In the genomic region with DNA sequence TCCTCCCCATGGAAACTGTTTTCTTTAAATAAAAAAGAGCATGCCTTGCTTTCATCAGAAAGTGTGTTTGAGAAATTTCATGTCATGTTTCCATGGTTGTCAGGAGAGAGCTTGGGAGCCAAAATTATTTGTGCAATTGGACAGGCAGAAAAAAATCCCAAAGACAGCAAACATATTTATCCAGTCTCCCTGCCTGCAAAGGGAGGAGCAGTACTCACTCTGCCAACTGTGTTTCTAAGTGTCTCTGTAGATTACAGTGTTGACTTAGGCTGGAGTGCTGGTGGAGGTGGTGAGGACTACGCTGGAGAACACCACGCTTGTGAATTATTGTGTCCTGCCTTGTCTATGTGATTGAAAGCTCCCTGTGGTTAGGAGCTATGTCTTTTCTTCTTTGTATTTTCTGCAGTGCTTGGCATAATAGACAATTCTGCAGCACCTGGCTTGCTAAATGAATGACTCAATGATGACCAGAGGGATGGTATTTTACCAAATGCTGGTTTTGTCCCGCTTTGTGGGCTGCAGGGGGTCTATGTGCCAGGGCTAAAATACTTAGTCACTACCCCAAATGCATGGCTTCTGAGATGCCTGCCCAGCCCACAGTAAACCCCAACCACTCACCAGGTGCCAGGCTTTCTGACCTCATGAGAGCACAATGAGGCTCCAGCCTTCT, we compare ENCODE assay signal across 11 cellular contexts. TPM values are rescaled to one million over a fixed set of nuclear protein-coding genes. Genes with fewer than 3 reads are reported as not detected.
DNase-seq lines count a peak whose midpoint lies in the region; ATAC-seq, FAIRE-seq and TF ChIP-seq lines count a peak whose summit lies in the region.
"Had no signal": no experiment of that assay in that cellular context is flagged by ENCODE, and none has a peak within 500 bp of the region (broad histone marks: within the 10 kb centered on the region; RNA-seq: fewer than 3 reads in every experiment).

No MANE protein-coding gene starts in this region.

- no peaks in the 10 kb centered on the region for H3K9me3 ChIP-seq in SK-N-MC (ENCODE audit: low read depth, low read length)
- H3K9me3 ChIP-seq in heart right ventricle = no peaks in the 10 kb centered on the region

- H3K9ac ChIP-seq in SK-N-MC (ENCODE audit: insufficient read length) = no peak overlapping the region

- H3K27ac ChIP-seq in SK-N-MC = peak overlapping the region; percentile 79
- H3K27ac ChIP-seq in heart right ventricle = peak overlapping the region in 8 of 10 donors; percentile 32 to 66 (median 58)
- H3K27ac ChIP-seq: C4-2B had no signal

- TF ChIP-seq POLR2A in H54 (IDR thresholded peaks at IDR 0.05; ENCODE audit: low read depth, low read length) = no peak

- ATAC-seq in heart right ventricle = peak; percentile 63 to 90 (median 81)
- ATAC-seq in sciatic nerve = peak; percentile 78
- ATAC-seq in HG03354 (IDR thresholded peaks at IDR 0.05; ENCODE audit: poor library complexity, severe bottlenecking, unreplicated experiment) = no peak

- FAIRE-seq in H54 (lab: Jason Lieb, UNC) = peak; percentile 78

- peak; percentile 27 for DNase-seq in H54 (ENCODE audit: insufficient read length, low spot score)
- no peak for DNase-seq in SK-N-MC (ENCODE audit: low read depth, low spot score)
- DNase-seq in heart right ventricle = no peak
- no peak for DNase-seq in sciatic nerve (ENCODE audit: low spot score)
- DNase-seq in NOMO-1 treated with dmso at 0.1 percent for 144 hours (lab: John Stamatoyannopoulos, UW; ENCODE audit: unreplicated experiment) = no peak
- no peak for DNase-seq in HCEC 1CT
- no peak for DNase-seq in GM20000 (ENCODE audit: low spot score)
- DNase-seq: activated T-cell treated with anti-CD3 and anti-CD28 coated beads, Interleukin-2, amount 50 U/mL, for 24 hours; hypothalamus had no signal

- peak overlapping the region; percentile 44 for H3K4me3 ChIP-seq in SK-N-MC
- H3K4me3 ChIP-seq in heart right ventricle = no peak overlapping the region

- peaks cover 0 to 19% (median 7%) of the 10 kb centered on the region in 9 donors for H3K4me1 ChIP-seq in heart right ventricle

- TF ChIP-seq CTCF in heart right ventricle (IDR thresholded peaks at IDR 0.05) (no peak), GM20000 (IDR thresholded peaks at IDR 0.05; ENCODE audit: extremely low read depth, missing control alignments) (no peak)

- intact Hi-C loops in heart right ventricle (cut with DNase I) (no loop called here), sciatic nerve (cut with DNase I) (no loop called here)

- no peaks in the 10 kb centered on the region for H3K27me3 ChIP-seq in heart right ventricle

- no peaks in the 10 kb centered on the region for H3K36me3 ChIP-seq in SK-N-MC (ENCODE audit: insufficient read depth, low read length)
- H3K36me3 ChIP-seq in heart right ventricle = no peaks in the 10 kb centered on the region

- 64 to 67% methylated on average over 3 of the region's 3 CpGs for WGBS in heart right ventricle, 2 donors

RNA-seq across cellular contexts. Expression of gene BOC, which starts 50.8 kb away (rescaled TPM):
- 10 to 100 TPM in 1 of 10 donors, 1 to 10 TPM in 9; 2.9 to 13.9 (median 5.4) TPM for total RNA-seq in heart right ventricle
- 1 to 10 TPM; 2.1 to 3.8 TPM for polyA plus RNA-seq in heart right ventricle
- total RNA-seq in sciatic nerve = 114 TPM
